ENCODE assay signal across 1 cellular context in the genomic region with DNA sequence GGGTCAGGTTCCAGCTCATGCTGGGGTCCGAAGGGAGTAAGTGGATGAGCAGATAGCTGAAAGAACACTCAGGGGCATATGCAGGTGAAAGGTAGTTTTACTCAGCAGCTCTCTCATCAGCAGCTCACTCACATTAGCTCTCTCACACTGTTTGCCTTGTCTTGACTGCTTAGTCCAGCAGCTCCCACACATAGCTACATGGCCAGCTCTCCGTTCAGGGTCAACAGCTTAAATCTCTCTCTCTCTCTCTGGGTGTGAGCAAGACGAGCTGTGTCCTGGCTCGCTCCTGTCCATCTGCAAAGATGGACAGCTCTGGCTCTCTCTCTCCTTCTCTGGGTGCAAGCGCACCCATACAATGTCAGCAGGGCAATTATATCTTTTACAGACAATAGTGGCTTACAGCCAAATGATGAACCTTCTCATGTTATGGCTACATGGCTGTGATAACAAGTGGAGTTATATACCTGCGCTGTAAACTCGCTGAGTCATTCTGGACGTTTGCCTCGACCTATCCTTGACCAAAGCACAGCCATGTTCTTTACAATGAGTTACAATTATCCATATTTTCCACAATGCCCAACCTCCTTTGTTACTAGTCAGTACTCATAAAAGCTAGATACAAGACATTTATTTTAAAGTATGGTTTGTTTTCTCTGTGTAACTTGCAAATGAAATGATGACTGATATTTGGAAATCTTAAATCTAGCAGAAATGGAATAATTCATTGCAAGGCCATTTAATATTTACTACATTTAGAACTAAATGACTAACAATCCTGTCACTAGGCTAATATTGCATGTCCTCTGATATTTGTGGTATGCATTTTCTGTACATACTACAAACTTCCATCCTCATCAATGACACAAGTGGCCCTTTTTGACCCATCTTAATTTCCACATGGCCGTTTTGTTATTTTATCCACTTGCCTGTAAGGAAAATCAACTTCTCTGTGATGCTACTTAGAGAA.
TF ChIP-seq lines count a peak whose summit lies in the region.

No MANE protein-coding gene starts in this region.

TF ChIP-seq in IMR-90, 13 proteins besides CTCF, POLR2A, EP300 and RAD21:
- no peak for TF ChIP-seq SMC3 (IDR thresholded peaks at IDR 0.05; ENCODE audit: low read depth, low read length)
- TF ChIP-seq, protein P1, sequence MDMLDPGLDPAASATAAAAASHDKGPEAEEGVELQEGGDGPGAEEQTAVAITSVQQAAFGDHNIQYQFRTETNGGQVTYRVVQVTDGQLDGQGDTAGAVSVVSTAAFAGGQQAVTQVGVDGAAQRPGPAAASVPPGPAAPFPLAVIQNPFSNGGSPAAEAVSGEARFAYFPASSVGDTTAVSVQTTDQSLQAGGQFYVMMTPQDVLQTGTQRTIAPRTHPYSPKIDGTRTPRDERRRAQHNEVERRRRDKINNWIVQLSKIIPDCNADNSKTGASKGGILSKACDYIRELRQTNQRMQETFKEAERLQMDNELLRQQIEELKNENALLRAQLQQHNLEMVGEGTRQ (IDR thresholded peaks at IDR 0.05; ENCODE audit: low read depth, low read length): no peak
- peak; percentile 69 for TF ChIP-seq NFE2L2 (IDR thresholded peaks at IDR 0.05; ENCODE audit: low read depth, low read length)
- no peak for TF ChIP-seq MXI1 (IDR thresholded peaks at IDR 0.05; ENCODE audit: borderline replicate concordance, low read depth, low read length)
- no peak for TF ChIP-seq MAZ (IDR thresholded peaks at IDR 0.05; ENCODE audit: borderline replicate concordance, low read depth, low read length)
- no peak for TF ChIP-seq FOS (IDR thresholded peaks at IDR 0.05; ENCODE audit: low read depth, low read length)
- TF ChIP-seq MAFK (IDR thresholded peaks at IDR 0.05; ENCODE audit: low read depth, low read length): no peak
TF ChIP-seq in IMR-90: peak in this region for 1.
